ENCODE assay signal across 9 cellular contexts in the genomic region with DNA sequence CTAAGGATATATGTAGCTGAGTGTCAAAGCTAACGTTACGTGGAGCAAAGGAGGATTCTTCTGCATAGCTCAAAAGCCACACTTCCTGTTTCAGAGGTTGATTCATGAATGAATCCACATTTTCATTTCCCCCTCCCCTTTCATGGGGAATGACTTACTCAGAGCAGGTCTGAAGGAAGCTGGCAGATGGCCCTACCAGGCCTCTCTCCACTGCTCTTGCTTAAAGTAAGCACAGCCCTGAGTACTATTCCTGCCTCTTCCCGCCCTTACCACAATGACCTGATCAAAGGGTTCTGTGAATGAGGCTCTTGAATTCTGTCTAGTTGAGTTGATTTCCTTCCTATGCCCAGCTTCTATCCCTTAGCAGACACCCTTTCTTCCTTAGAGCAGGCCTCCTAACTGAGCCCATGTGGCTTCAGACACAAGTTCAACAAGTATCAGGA. TPM values are rescaled to one million over a fixed set of nuclear protein-coding genes. Genes with fewer than 3 reads are reported as not detected.
DNase-seq lines count a peak whose midpoint lies in the region; ATAC-seq, FAIRE-seq and TF ChIP-seq lines count a peak whose summit lies in the region.
"Had no signal": no experiment of that assay in that cellular context is flagged by ENCODE, and none has a peak within 500 bp of the region (broad histone marks: within the 10 kb centered on the region; RNA-seq: fewer than 3 reads in every experiment).

No MANE protein-coding gene starts in this region.

- TF ChIP-seq CTCF in BJ (IDR thresholded peaks at IDR 0.05; ENCODE audit: insufficient read depth, low read depth, low read length) (no peak), WTC11 (IDR thresholded peaks at IDR 0.05) (no peak), keratinocyte (optimal IDR thresholded peaks at IDR 0.05 in 1 of 3, IDR thresholded peaks at IDR 0.05 in 1 of 3, conservative IDR thresholded peaks at IDR 0.05 in 1 of 3; ENCODE audit: extremely low read depth in 1 of 3, insufficient read depth in 2 of 3, low read length in 3 of 3) (no peak)

- peak overlapping the region; percentile 30 for H3K27ac ChIP-seq in keratinocyte (ENCODE audit: control insufficient read depth, insufficient read depth, low read length)

- H3K36me3 ChIP-seq in BJ (ENCODE audit: control insufficient read depth, insufficient read depth, low read length) (no peaks in the 10 kb centered on the region), keratinocyte (ENCODE audit: control insufficient read depth in 2 of 2, extremely low read depth in 1 of 2, insufficient read depth in 2 of 2, low read length in 2 of 2) (no peaks in the 10 kb centered on the region), HAP-1 (replicated peaks) (no peaks in the 10 kb centered on the region)

- H3K4me3 Mint-ChIP-seq in WTC11 = no peak overlapping the region
- H3K4me3 Mint-ChIP-seq: brain had no signal

- H3K27me3 ChIP-seq in BJ (ENCODE audit: control insufficient read depth, insufficient read depth, low read length) (no peaks in the 10 kb centered on the region), keratinocyte (ENCODE audit: control insufficient read depth, extremely low read depth, insufficient read depth, low read length) (no peaks in the 10 kb centered on the region), HAP-1 (ENCODE audit: low read depth) (no peaks in the 10 kb centered on the region)

- peak; percentile 100 for FAIRE-seq in keratinocyte (lab: Jason Lieb, UNC)

- H3K4me3 ChIP-seq in BJ (ENCODE audit: low read depth, low read length) (no peak overlapping the region), keratinocyte (ENCODE audit: control insufficient read depth in 2 of 3, extremely low read depth in 1 of 3, insufficient read depth in 2 of 3, low read depth in 1 of 3, low read length in 3 of 3) (peak overlapping the region in 1 of 3 experiments; percentile 32), HAP-1 (no peak overlapping the region)

- H3K4me2 ChIP-seq in keratinocyte (ENCODE audit: control insufficient read depth, extremely low read depth, insufficient read depth, low read depth, low read length) = peak overlapping the region; percentile 82

- no peaks in the 10 kb centered on the region for H3K27me3 Mint-ChIP-seq in WTC11 (ENCODE audit: low read depth)

- no peaks in the 10 kb centered on the region for H3K9me3 Mint-ChIP-seq in WTC11
- H3K9me3 Mint-ChIP-seq: brain had no signal

- peak; percentile 81 for DNase-seq in BJ (ENCODE audit: low read depth)
- DNase-seq in WTC11 (ENCODE audit: low spot score) = no peak
- peak; percentile 36 for DNase-seq in keratinocyte (ENCODE audit: low read depth, low spot score)
- DNase-seq in HAP-1 (ENCODE audit: low spot score in 2 of 2) = no peak
- no peak for DNase-seq in NCI-H2227 (lab: John Stamatoyannopoulos, UW; ENCODE audit: unreplicated experiment)
- DNase-seq in NCI-H1092 treated with DMSO at 0.1 percent for 48 hours (lab: John Stamatoyannopoulos, UW) = no peak
- no peak for DNase-seq in stimulated activated CD4-positive, alpha-beta T cell treated with anti-CD3 and anti-CD28 coated beads, Interleukin-2, amount 100 ng/mL, for 48 hours

- H3K9me3 ChIP-seq in keratinocyte (ENCODE audit: control insufficient read depth, low read depth, low read length) = no peaks in the 10 kb centered on the region
- H3K9me3 ChIP-seq in HAP-1 = no peaks in the 10 kb centered on the region

- H3K9me1 ChIP-seq in keratinocyte (ENCODE audit: control insufficient read depth, extremely low read depth, insufficient read depth, low read length) = no peaks in the 10 kb centered on the region

- peak overlapping the region; percentile 80 for H2AFZ ChIP-seq in keratinocyte (ENCODE audit: control insufficient read depth, low read length)

- no peak overlapping the region for H3K27ac Mint-ChIP-seq in WTC11
- H3K27ac Mint-ChIP-seq: brain had no signal

- peaks cover 18% of the 10 kb centered on the region for H3K4me1 ChIP-seq in keratinocyte (ENCODE audit: control insufficient read depth, extremely low read depth, insufficient read depth, low read length)
- H3K4me1 ChIP-seq in HAP-1 = no peaks in the 10 kb centered on the region

- CTCF ChIA-PET in BJ (lab: Yijun Ruan, JAX) = interaction anchor here (0.8 to 6.7 kb wide), 5 partner anchors 10 to 17 kb away, joined by 3 to 53 read pairs (median 8); no protein-coding TSS in a partner anchor
- CTCF ChIA-PET in WTC11 (lab: Charles Lee) = interaction anchor here (1.0 to 3.4 kb wide), 3 partner anchors 13 to 89 kb away, joined by 3 to 42 read pairs (median 3); partner anchors contain the start of gene NRG2

- in situ Hi-C loops in HAP-1 (cut with MboI; ENCODE audit: low sequenced_read_pairs) = no loop called here

- ATAC-seq in HG02610 (IDR thresholded peaks at IDR 0.05; ENCODE audit: unreplicated experiment) = peak; percentile 40
- 0 out of 2 replicates have a peak, but pooled peaks have one; percentile 36 for ATAC-seq in WTC11

- H4K20me1 ChIP-seq in keratinocyte (ENCODE audit: control insufficient read depth, extremely low read depth, insufficient read depth, low read length) = no peaks in the 10 kb centered on the region

- dilution Hi-C loops in keratinocyte (cut with MboI; ENCODE audit: extremely low pct_ligation_motif_present, low sequenced_read_pairs) = no loop called here

- peaks cover 3% of the 10 kb centered on the region for H3K79me2 ChIP-seq in keratinocyte (ENCODE audit: control insufficient read depth, insufficient read depth, low read length)

- H3K36me3 Mint-ChIP-seq in WTC11 = no peaks in the 10 kb centered on the region
- H3K36me3 Mint-ChIP-seq: brain had no signal

- POLR2A ChIA-PET in BJ (lab: Charles Lee) = interaction anchor here (0.6 to 1.5 kb wide), 2 partner anchors 19 to 418 kb away, joined by 3 to 4 read pairs; no protein-coding TSS in a partner anchor
- POLR2A ChIA-PET in WTC11 (lab: Charles Lee) = no interaction called here

- peaks cover 15% of the 10 kb centered on the region for H3K4me1 Mint-ChIP-seq in WTC11
- H3K4me1 Mint-ChIP-seq: brain had no signal

- no peak overlapping the region for H3K9ac ChIP-seq in keratinocyte (ENCODE audit: control insufficient read depth, extremely low read depth, insufficient read depth, low read length)

TF ChIP-seq in WTC11, 78 proteins besides CTCF, POLR2A, EP300 and RAD21 (continues in another document):
- TF ChIP-seq, protein P1, sequence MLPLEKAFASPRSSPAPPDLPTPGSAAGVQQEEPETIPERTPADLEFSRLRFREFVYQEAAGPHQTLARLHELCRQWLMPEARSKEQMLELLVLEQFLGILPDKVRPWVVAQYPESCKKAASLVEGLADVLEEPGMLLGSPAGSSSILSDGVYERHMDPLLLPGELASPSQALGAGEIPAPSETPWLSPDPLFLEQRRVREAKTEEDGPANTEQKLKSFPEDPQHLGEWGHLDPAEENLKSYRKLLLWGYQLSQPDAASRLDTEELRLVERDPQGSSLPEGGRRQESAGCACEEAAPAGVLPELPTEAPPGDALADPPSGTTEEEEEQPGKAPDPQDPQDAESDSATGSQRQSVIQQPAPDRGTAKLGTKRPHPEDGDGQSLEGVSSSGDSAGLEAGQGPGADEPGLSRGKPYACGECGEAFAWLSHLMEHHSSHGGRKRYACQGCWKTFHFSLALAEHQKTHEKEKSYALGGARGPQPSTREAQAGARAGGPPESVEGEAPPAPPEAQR (CRISPR knock-in tag; IDR thresholded peaks at IDR 0.05) = no peak
- no peak for TF ChIP-seq TCF7 (CRISPR knock-in tag; IDR thresholded peaks at IDR 0.05; ENCODE audit: low read depth)

RNA-seq across cellular contexts. Expression of gene IGIP, which starts 6.3 kb away (rescaled TPM):
- polyA plus RNA-seq in BJ (2011; rRNA removed) = 1.5 and 3.8 TPM in 2 replicates
- 7.1 and 9.0 TPM in 2 replicates for polyA minus RNA-seq in BJ (2011; rRNA and poly(A)+ RNA removed)
- 1.2 to 1.7 TPM (median 1.5 TPM) in 3 replicates for total RNA-seq in WTC11 (2021)
- polyA plus RNA-seq in keratinocyte = 0.69 to 1.5 TPM (median 1.3 TPM) in 3 replicates
- polyA plus RNA-seq in keratinocyte (2011; ENCODE audit: low read depth) = 1.7 TPM
- polyA plus RNA-seq in keratinocyte (2011; cell fraction: cytosol; rRNA removed) = 0.53 and 0.91 TPM in 2 replicates
- polyA plus RNA-seq in keratinocyte (2011; cell fraction: nucleus; rRNA removed) = 3.2 and 4.5 TPM in 2 replicates
- 1.3 and 4.8 TPM in 2 replicates for polyA plus RNA-seq in keratinocyte (2012; ENCODE audit: low replicate concordance)
- polyA minus RNA-seq in keratinocyte = 0.59 to 2.9 TPM (median 2.5 TPM) in 3 replicates
- 1.5 TPM for polyA minus RNA-seq in keratinocyte (2011; cell fraction: cytosol; rRNA and poly(A)+ RNA removed)
- 2.0 and 5.0 TPM in 2 replicates for polyA minus RNA-seq in keratinocyte (2011; cell fraction: nucleus; rRNA and poly(A)+ RNA removed)

RNA-seq across cellular contexts. Expression of gene PURA, which starts 18.1 kb away (rescaled TPM):
- 5.2 and 6.7 TPM in 2 replicates for polyA plus RNA-seq in BJ (2011; rRNA removed)
- 11.7 and 17.6 TPM in 2 replicates for polyA minus RNA-seq in BJ (2011; rRNA and poly(A)+ RNA removed)
- total RNA-seq in WTC11 (2021) = 6.0 to 9.0 TPM (median 6.4 TPM) in 3 replicates
- 2.2 to 4.1 TPM (median 3.0 TPM) in 3 replicates for polyA plus RNA-seq in keratinocyte
- 4.8 TPM for polyA plus RNA-seq in keratinocyte (2011; ENCODE audit: low read depth)
- polyA plus RNA-seq in keratinocyte (2011; cell fraction: cytosol; rRNA removed) = 2.1 and 2.9 TPM in 2 replicates
- polyA plus RNA-seq in keratinocyte (2011; cell fraction: nucleus; rRNA removed) = 3.1 and 4.3 TPM in 2 replicates
- 4.9 and 5.4 TPM in 2 replicates for polyA plus RNA-seq in keratinocyte (2012; ENCODE audit: low replicate concordance)
- 1.6 to 6.1 TPM (median 2.9 TPM) in 3 replicates for polyA minus RNA-seq in keratinocyte
- polyA minus RNA-seq in keratinocyte (2011; cell fraction: cytosol; rRNA and poly(A)+ RNA removed) = 5.2 TPM
- polyA minus RNA-seq in keratinocyte (2011; cell fraction: nucleus; rRNA and poly(A)+ RNA removed) = 5.6 and 9.9 TPM in 2 replicates

RNA-seq across cellular contexts. Expression of gene CYSTM1, which starts 43.0 kb away (rescaled TPM):
- polyA plus RNA-seq in BJ (2011; rRNA removed) (29.8 and 33.1 TPM in 2 replicates), keratinocyte (34.3 to 65.6 TPM (median 35.6 TPM) in 3 replicates)
- polyA minus RNA-seq in BJ (2011; rRNA and poly(A)+ RNA removed) = 14.6 and 32.1 TPM in 2 replicates
- 27.7 to 29.3 TPM (median 28.9 TPM) in 3 replicates for total RNA-seq in WTC11 (2021)
- polyA plus RNA-seq in keratinocyte (2011; ENCODE audit: low read depth) = 15.8 TPM
- polyA plus RNA-seq in keratinocyte (2011; cell fraction: cytosol; rRNA removed) = 51.0 and 53.1 TPM in 2 replicates
- polyA plus RNA-seq in keratinocyte (2011; cell fraction: nucleus; rRNA removed) = 17.1 and 26.2 TPM in 2 replicates
- polyA plus RNA-seq in keratinocyte (2012; ENCODE audit: low replicate concordance) = 43.3 and 61.3 TPM in 2 replicates
- polyA minus RNA-seq in keratinocyte = 18.4 to 53.5 TPM (median 48.4 TPM) in 3 replicates
- 40.1 TPM for polyA minus RNA-seq in keratinocyte (2011; cell fraction: cytosol; rRNA and poly(A)+ RNA removed)
- polyA minus RNA-seq in keratinocyte (2011; cell fraction: nucleus; rRNA and poly(A)+ RNA removed) = 7.8 and 9.0 TPM in 2 replicates

Comparison
In these comparisons a context has a peak if more than half of its experiments do, and no peak if none do; other contexts are left out.
1. DNase-seq: peak in BJ (single experiment) and keratinocyte (single experiment); none in WTC11 (single experiment), HAP-1 (0 of 2), NCI-H2227 (single experiment), NCI-H1092 treated with DMSO at 0.1 percent for 48 hours (single experiment) and stimulated activated CD4-positive, alpha-beta T cell treated with anti-CD3 and anti-CD28 coated beads, Interleukin-2, amount 100 ng/mL, for 48 hours (0 of 2).